1 cellular context compared by ENCODE assay signal in the genomic region with DNA sequence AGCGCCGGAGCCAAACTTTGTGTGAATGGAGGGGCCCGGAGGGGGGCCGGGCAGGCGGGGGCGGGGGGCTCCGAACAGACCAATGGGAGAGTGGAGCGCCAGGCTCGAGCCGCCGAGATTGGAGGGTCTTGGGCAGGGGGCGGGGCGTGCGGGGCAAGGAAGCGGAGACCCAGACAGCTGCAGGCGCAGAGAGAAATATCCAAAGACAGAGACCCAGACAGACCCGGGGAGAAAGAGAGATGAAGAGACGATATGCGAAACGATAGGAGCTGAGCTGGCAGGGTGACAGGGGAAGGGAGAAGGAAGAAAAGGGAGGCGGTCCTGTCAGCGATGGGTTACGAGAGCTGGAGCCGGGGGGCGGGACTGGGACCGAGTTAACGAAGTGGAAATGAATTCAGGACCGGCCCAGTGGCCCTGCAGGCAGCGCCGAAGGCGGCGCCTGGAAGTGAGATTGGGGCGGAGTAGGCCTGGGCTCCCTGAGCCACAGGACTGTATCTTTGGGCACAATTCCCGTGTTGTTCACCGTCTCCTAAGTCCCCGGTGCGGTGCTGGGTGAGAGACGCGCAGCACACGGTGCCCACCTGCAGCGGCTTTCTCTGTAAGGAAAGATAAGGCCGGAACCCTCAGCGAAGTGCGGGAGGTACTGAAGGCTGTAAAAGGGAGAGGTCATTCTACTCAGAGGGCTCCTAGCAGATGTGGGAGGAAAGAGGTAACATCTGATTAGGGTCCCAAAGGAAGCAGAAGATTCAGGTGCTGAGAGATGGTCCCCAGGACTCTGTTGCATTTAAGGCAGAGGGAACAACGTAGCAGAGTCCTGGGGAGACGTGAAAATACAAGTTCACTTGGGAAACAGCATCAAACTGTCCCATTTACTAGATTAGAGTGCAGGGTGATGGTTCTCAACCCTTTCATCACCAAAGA.
TF ChIP-seq lines count a peak whose summit lies in the region.

No MANE protein-coding gene starts in this region.

TF ChIP-seq in HCT116, 20 proteins besides CTCF, POLR2A, EP300 and RAD21:
- no peak for TF ChIP-seq SIN3A (IDR thresholded peaks at IDR 0.05; ENCODE audit: low read depth)
- TF ChIP-seq TCF7L2 (IDR thresholded peaks at IDR 0.05; ENCODE audit: borderline replicate concordance, extremely low read depth, insufficient read depth, insufficient read length), result no peak
- no peak for TF ChIP-seq SRF (IDR thresholded peaks at IDR 0.05; ENCODE audit: low read depth)
- no peak for TF ChIP-seq ZFX (IDR thresholded peaks at IDR 0.05)
- TF ChIP-seq ZNF274 (IDR thresholded peaks at IDR 0.05; ENCODE audit: low read depth, low read length), result no peak
- TF ChIP-seq, protein P1, sequence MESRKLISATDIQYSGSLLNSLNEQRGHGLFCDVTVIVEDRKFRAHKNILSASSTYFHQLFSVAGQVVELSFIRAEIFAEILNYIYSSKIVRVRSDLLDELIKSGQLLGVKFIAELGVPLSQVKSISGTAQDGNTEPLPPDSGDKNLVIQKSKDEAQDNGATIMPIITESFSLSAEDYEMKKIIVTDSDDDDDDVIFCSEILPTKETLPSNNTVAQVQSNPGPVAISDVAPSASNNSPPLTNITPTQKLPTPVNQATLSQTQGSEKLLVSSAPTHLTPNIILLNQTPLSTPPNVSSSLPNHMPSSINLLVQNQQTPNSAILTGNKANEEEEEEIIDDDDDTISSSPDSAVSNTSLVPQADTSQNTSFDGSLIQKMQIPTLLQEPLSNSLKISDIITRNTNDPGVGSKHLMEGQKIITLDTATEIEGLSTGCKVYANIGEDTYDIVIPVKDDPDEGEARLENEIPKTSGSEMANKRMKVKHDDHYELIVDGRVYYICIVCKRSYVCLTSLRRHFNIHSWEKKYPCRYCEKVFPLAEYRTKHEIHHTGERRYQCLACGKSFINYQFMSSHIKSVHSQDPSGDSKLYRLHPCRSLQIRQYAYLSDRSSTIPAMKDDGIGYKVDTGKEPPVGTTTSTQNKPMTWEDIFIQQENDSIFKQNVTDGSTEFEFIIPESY (IDR thresholded peaks at IDR 0.05; ENCODE audit: extremely low read depth, insufficient replicate concordance, low read length), result no peak
- TF ChIP-seq EGR1 (IDR thresholded peaks at IDR 0.05; ENCODE audit: low read depth), result no peak
- TF ChIP-seq, protein P2, sequence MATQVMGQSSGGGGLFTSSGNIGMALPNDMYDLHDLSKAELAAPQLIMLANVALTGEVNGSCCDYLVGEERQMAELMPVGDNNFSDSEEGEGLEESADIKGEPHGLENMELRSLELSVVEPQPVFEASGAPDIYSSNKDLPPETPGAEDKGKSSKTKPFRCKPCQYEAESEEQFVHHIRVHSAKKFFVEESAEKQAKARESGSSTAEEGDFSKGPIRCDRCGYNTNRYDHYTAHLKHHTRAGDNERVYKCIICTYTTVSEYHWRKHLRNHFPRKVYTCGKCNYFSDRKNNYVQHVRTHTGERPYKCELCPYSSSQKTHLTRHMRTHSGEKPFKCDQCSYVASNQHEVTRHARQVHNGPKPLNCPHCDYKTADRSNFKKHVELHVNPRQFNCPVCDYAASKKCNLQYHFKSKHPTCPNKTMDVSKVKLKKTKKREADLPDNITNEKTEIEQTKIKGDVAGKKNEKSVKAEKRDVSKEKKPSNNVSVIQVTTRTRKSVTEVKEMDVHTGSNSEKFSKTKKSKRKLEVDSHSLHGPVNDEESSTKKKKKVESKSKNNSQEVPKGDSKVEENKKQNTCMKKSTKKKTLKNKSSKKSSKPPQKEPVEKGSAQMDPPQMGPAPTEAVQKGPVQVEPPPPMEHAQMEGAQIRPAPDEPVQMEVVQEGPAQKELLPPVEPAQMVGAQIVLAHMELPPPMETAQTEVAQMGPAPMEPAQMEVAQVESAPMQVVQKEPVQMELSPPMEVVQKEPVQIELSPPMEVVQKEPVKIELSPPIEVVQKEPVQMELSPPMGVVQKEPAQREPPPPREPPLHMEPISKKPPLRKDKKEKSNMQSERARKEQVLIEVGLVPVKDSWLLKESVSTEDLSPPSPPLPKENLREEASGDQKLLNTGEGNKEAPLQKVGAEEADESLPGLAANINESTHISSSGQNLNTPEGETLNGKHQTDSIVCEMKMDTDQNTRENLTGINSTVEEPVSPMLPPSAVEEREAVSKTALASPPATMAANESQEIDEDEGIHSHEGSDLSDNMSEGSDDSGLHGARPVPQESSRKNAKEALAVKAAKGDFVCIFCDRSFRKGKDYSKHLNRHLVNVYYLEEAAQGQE (IDR thresholded peaks at IDR 0.05; ENCODE audit: low read depth), result no peak
- no peak for TF ChIP-seq CEBPB (IDR thresholded peaks at IDR 0.05; ENCODE audit: low read depth)
- no peak for TF ChIP-seq SP1 (IDR thresholded peaks at IDR 0.05; ENCODE audit: low read depth)
